ENCODE assay signal across 8 cellular contexts in the genomic region with DNA sequence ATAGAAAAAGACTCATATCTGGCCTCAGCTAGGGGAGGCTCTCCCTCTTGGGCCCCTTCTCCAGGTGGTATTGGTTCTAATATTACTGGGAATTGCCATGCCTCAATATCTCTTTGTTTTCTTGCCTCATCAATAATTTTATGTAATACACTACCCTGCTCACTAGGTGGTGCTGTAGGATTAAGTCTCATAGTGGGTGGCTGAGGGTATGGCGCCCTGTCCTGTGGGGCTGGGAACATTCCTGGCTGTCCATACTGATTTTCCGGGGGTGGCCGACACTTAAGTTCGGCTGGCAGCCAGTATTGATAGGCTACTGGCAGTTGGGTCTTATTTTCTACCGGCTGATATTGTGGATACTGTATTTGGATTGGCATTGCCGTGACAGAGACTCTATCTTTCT. TPM values are rescaled to one million over a fixed set of nuclear protein-coding genes. Genes with fewer than 3 reads are reported as not detected.
DNase-seq lines count a peak whose midpoint lies in the region; ATAC-seq and TF ChIP-seq lines count a peak whose summit lies in the region.

No MANE protein-coding gene starts in this region.

- H3K9me3 ChIP-seq in mesenchymal stem cell (ENCODE audit: control insufficient read depth, low read length) (peaks cover 32% of the 10 kb centered on the region), suprapubic skin (peaks cover 19% of the 10 kb centered on the region)

- H4K91ac ChIP-seq in mesenchymal stem cell (ENCODE audit: low read length) = no peak overlapping the region

- 94% methylated on average over 5 of the region's 6 CpGs for WGBS in mesenchymal stem cell
- WGBS in suprapubic skin = 79% methylated on average over 6 of the region's 6 CpGs

- TF ChIP-seq RAD21 in Ishikawa (IDR thresholded peaks at IDR 0.05; ENCODE audit: low read depth) = peak; percentile 16; the same call in 1 of the 2 replicates

- H3K18ac ChIP-seq in mesenchymal stem cell (ENCODE audit: low read depth in 1 of 2, low read length in 2 of 2) = no peak overlapping the region

- H3K27me3 ChIP-seq in mesenchymal stem cell (ENCODE audit: control insufficient read depth in 1 of 2, insufficient read depth in 1 of 2, low read length in 2 of 2) (no peaks in the 10 kb centered on the region), suprapubic skin (no peaks in the 10 kb centered on the region)

- H3K4me1 ChIP-seq in mesenchymal stem cell (ENCODE audit: control insufficient read depth, insufficient read depth, low read depth, low read length) = no peaks in the 10 kb centered on the region
- no peaks in the 10 kb centered on the region for H3K4me1 ChIP-seq in suprapubic skin

- no peak overlapping the region for H3K9ac ChIP-seq in mesenchymal stem cell (ENCODE audit: low read length)

- no peak overlapping the region for H2BK12ac ChIP-seq in mesenchymal stem cell (ENCODE audit: low read length in 2 of 2)

- peaks cover 34% of the 10 kb centered on the region for H3K79me1 ChIP-seq in mesenchymal stem cell (replicated peaks; ENCODE audit: low read length, poor library complexity, severe bottlenecking)

- no peak overlapping the region for H3K4me3 Mint-ChIP-seq in activated CD8-positive, alpha-beta T cell treated with anti-CD3 and anti-CD28 coated beads for 36 hours

- H3K4me2 ChIP-seq in mesenchymal stem cell (ENCODE audit: low read length, poor library complexity, severe bottlenecking) = no peak overlapping the region

- H2AK5ac ChIP-seq in mesenchymal stem cell (ENCODE audit: low read length, severe bottlenecking) = no peak overlapping the region

- H3K36me3 ChIP-seq in mesenchymal stem cell (ENCODE audit: control insufficient read depth in 1 of 2, insufficient read depth in 2 of 2, low read depth in 1 of 2, low read length in 2 of 2) (peaks cover 39 to 93% of the 10 kb centered on the region in 2 experiments), suprapubic skin (peaks cover 75% of the 10 kb centered on the region)

- no peak for TF ChIP-seq POLR2A in suprapubic skin (IDR thresholded peaks at IDR 0.05)

- H3K36me3 Mint-ChIP-seq in activated CD8-positive, alpha-beta T cell treated with anti-CD3 and anti-CD28 coated beads for 36 hours (ENCODE audit: low read depth) = peaks cover 74% of the 10 kb centered on the region

- TF ChIP-seq EP300 in Ishikawa (IDR thresholded peaks at IDR 0.05; ENCODE audit: borderline replicate concordance) = no peak
- TF ChIP-seq EP300 in suprapubic skin (IDR thresholded peaks at IDR 0.05) = no peak

- H3K4me3 ChIP-seq in mesenchymal stem cell (ENCODE audit: insufficient read depth in 1 of 2, low read depth in 1 of 2, low read length in 2 of 2) (no peak overlapping the region), suprapubic skin (no peak overlapping the region)

- intact Hi-C loops in activated CD8-positive, alpha-beta T cell treated with anti-CD3 and anti-CD28 coated beads for 36 hours (cut with micrococcal nuclease) = no loop called here

- H2BK5ac ChIP-seq in mesenchymal stem cell (ENCODE audit: low read depth, low read length, poor library complexity, severe bottlenecking) = no peak overlapping the region

- H2BK120ac ChIP-seq in mesenchymal stem cell (ENCODE audit: low read depth, low read length) = no peak overlapping the region

- no peak overlapping the region for H2BK15ac ChIP-seq in mesenchymal stem cell (ENCODE audit: low read depth, poor library complexity, severe bottlenecking)

- H3K27me3 Mint-ChIP-seq in activated CD8-positive, alpha-beta T cell treated with anti-CD3 and anti-CD28 coated beads for 36 hours = no peaks in the 10 kb centered on the region

- H2AFZ ChIP-seq in mesenchymal stem cell (ENCODE audit: low read depth, low read length) = no peak overlapping the region

- no peaks in the 10 kb centered on the region for H3K4me1 Mint-ChIP-seq in activated CD8-positive, alpha-beta T cell treated with anti-CD3 and anti-CD28 coated beads for 36 hours (ENCODE audit: low read depth)

- H3K14ac ChIP-seq in mesenchymal stem cell (ENCODE audit: low read length in 2 of 2) = no peak overlapping the region

- no peak overlapping the region for H3K27ac ChIP-seq in mesenchymal stem cell (ENCODE audit: low read length, poor library complexity, severe bottlenecking)
- H3K27ac ChIP-seq in suprapubic skin = no peak overlapping the region

- H3K4ac ChIP-seq in mesenchymal stem cell (ENCODE audit: low read depth in 1 of 2, low read length in 2 of 2) = no peak overlapping the region

- no peak overlapping the region for H3K23ac ChIP-seq in mesenchymal stem cell (ENCODE audit: low read length in 2 of 2)

- H3K27ac Mint-ChIP-seq in activated CD8-positive, alpha-beta T cell treated with anti-CD3 and anti-CD28 coated beads for 36 hours = no peak overlapping the region

- TF ChIP-seq CTCF in activated CD8-positive, alpha-beta T cell treated with anti-CD3 and anti-CD28 coated beads for 36 hours (IDR thresholded peaks at IDR 0.05) = peak; percentile 61
- TF ChIP-seq CTCF in suprapubic skin (IDR thresholded peaks at IDR 0.05) = peak in 1 of 2 donors; percentile 17

- POLR2A ChIA-PET in activated CD8-positive, alpha-beta T cell treated with anti-CD3 and anti-CD28 coated beads for 36 hours (lab: Charles Lee) = no interaction called here

- peak; percentile 32 for DNase-seq in EL
- DNase-seq in activated CD8-positive, alpha-beta T cell treated with anti-CD3 and anti-CD28 coated beads for 36 hours = peak; percentile 5
- peak; percentile 20 for DNase-seq in mesenchymal stem cell
- DNase-seq in kidney glomerular epithelial cell (lab: John Stamatoyannopoulos, UW) = no peak
- no peak for DNase-seq in suprapubic skin (ENCODE audit: low spot score in 2 of 2)

- CTCF ChIA-PET in activated CD8-positive, alpha-beta T cell treated with anti-CD3 and anti-CD28 coated beads for 36 hours (lab: Charles Lee) = interaction anchor here (1.5 kb wide), 1 partner anchor 13 kb away, joined by 7 read pairs; no protein-coding TSS in a partner anchor

- ATAC-seq in activated CD8-positive, alpha-beta T cell treated with anti-CD3 and anti-CD28 coated beads for 36 hours = no peak
- ATAC-seq in HG03520 (IDR thresholded peaks at IDR 0.05; ENCODE audit: unreplicated experiment) (no peak), HG02678 (IDR thresholded peaks at IDR 0.05; ENCODE audit: unreplicated experiment) (no peak)

- H3K9me3 Mint-ChIP-seq in activated CD8-positive, alpha-beta T cell treated with anti-CD3 and anti-CD28 coated beads for 36 hours = peaks cover 20% of the 10 kb centered on the region

- no peak overlapping the region for H4K8ac ChIP-seq in mesenchymal stem cell (ENCODE audit: low read length)

TF ChIP-seq in Ishikawa, 13 proteins besides CTCF, POLR2A, EP300 and RAD21:
- TF ChIP-seq, protein P1, sequence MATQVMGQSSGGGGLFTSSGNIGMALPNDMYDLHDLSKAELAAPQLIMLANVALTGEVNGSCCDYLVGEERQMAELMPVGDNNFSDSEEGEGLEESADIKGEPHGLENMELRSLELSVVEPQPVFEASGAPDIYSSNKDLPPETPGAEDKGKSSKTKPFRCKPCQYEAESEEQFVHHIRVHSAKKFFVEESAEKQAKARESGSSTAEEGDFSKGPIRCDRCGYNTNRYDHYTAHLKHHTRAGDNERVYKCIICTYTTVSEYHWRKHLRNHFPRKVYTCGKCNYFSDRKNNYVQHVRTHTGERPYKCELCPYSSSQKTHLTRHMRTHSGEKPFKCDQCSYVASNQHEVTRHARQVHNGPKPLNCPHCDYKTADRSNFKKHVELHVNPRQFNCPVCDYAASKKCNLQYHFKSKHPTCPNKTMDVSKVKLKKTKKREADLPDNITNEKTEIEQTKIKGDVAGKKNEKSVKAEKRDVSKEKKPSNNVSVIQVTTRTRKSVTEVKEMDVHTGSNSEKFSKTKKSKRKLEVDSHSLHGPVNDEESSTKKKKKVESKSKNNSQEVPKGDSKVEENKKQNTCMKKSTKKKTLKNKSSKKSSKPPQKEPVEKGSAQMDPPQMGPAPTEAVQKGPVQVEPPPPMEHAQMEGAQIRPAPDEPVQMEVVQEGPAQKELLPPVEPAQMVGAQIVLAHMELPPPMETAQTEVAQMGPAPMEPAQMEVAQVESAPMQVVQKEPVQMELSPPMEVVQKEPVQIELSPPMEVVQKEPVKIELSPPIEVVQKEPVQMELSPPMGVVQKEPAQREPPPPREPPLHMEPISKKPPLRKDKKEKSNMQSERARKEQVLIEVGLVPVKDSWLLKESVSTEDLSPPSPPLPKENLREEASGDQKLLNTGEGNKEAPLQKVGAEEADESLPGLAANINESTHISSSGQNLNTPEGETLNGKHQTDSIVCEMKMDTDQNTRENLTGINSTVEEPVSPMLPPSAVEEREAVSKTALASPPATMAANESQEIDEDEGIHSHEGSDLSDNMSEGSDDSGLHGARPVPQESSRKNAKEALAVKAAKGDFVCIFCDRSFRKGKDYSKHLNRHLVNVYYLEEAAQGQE (IDR thresholded peaks at IDR 0.05; ENCODE audit: low read depth) = no peak
- TF ChIP-seq CREB1 (IDR thresholded peaks at IDR 0.05; ENCODE audit: low read depth) (no peak), NFIC (IDR thresholded peaks at IDR 0.05) (no peak)

RNA-seq across cellular contexts. Expression of gene TAS2R3, which starts 9.0 kb away (rescaled TPM):
- 1 to 10 TPM in 1 of 2 experiments, under 1 TPM in 1; 0.94 to 1.0 TPM for total RNA-seq in activated CD8-positive, alpha-beta T cell treated with anti-CD3 and anti-CD28 coated beads for 36 hours
- not detected for polyA plus RNA-seq in mesenchymal stem cell (2013, experiment 1 of 2)
- not detected for polyA plus RNA-seq in mesenchymal stem cell (2013, experiment 2 of 2)
- 1 to 10 TPM; 1.1 to 7.5 (median 3.4) TPM for total RNA-seq in suprapubic skin

RNA-seq across cellular contexts. Expression of gene SSBP1, which starts 16.8 kb away (rescaled TPM):
- 100 to 1,000 TPM; 247 to 249 TPM for total RNA-seq in activated CD8-positive, alpha-beta T cell treated with anti-CD3 and anti-CD28 coated beads for 36 hours
- 327 TPM for polyA plus RNA-seq in mesenchymal stem cell (2013, experiment 1 of 2)
- polyA plus RNA-seq in mesenchymal stem cell (2013, experiment 2 of 2) = 323 TPM
- 100 to 1,000 TPM in 2 of 4 donors, 10 to 100 TPM in 2; 71.8 to 105 (median 92.8) TPM for total RNA-seq in suprapubic skin

RNA-seq across cellular contexts. Expression of gene TAS2R4, which starts 21.5 kb away (rescaled TPM):
- under 1 TPM; 0.43 to 0.54 TPM for total RNA-seq in activated CD8-positive, alpha-beta T cell treated with anti-CD3 and anti-CD28 coated beads for 36 hours
- 0.03 TPM for polyA plus RNA-seq in mesenchymal stem cell (2013, experiment 1 of 2)
- 0.04 TPM for polyA plus RNA-seq in mesenchymal stem cell (2013, experiment 2 of 2)
- 1 to 10 TPM in 2 of 4 donors, under 1 TPM in 2; 0.19 to 6.0 (median 2.0) TPM for total RNA-seq in suprapubic skin

RNA-seq across cellular contexts. Expression of gene TAS2R5, which starts 35.1 kb away (rescaled TPM):
- 1 to 10 TPM in 1 of 2 experiments, under 1 TPM in 1; 0.83 to 1.8 TPM for total RNA-seq in activated CD8-positive, alpha-beta T cell treated with anti-CD3 and anti-CD28 coated beads for 36 hours
- polyA plus RNA-seq in mesenchymal stem cell (2013, experiment 1 of 2) = 0.15 TPM
- 0.11 TPM for polyA plus RNA-seq in mesenchymal stem cell (2013, experiment 2 of 2)
- 10 to 100 TPM in 1 of 4 donors, 1 to 10 TPM in 3; 1.1 to 11.3 (median 3.9) TPM for total RNA-seq in suprapubic skin

RNA-seq across cellular contexts. Expression of gene WEE2, which starts 46.8 kb away (rescaled TPM):
- total RNA-seq in activated CD8-positive, alpha-beta T cell treated with anti-CD3 and anti-CD28 coated beads for 36 hours = not detected
- polyA plus RNA-seq in mesenchymal stem cell (2013, experiment 1 of 2) = not detected
- polyA plus RNA-seq in mesenchymal stem cell (2013, experiment 2 of 2) = not detected
- not detected for total RNA-seq in suprapubic skin

Comparison
In these comparisons a context has a peak if more than half of its experiments do, and no peak if none do; other contexts are left out.
1. DNase-seq: peak in EL (single experiment), activated CD8-positive, alpha-beta T cell treated with anti-CD3 and anti-CD28 coated beads for 36 hours (single experiment) and mesenchymal stem cell (single experiment); none in kidney glomerular epithelial cell (single experiment) and suprapubic skin (0 of 2).